ENCODE assay signal across 1 cellular context in the genomic region with DNA sequence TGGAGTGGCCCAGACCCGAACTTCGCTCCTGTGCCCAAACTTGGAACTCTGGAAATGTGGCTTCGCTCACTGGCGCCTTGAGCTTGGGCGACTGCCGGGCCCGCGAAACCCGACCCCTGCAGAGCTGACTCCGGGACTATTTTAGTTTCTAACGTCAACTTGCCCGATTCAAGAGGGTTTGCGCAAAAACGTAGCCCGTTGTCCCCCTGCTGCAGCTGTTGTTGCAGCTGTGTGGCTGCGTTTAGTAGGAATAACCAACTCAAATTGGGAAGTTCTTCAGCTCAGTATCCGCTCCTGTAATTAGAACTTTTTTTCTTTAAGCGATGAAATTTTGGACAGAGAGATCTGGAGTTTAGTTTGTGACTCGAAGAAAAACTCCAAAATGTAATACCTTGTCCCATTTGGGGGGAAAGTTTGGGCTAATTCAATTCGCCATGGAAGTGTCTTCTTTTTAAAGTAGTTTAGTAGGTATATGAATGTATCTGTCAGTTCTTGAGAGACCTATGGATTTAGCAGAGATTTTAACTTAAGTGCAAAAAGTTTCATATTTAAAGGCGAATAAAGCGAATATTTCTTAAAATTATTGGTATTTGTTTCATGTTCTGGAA.
A peak's percentile ranks its signal among the peaks of the same experiment; 100 is the strongest.
TF ChIP-seq lines count a peak whose summit lies in the region.

No MANE protein-coding gene starts in this region.

TF ChIP-seq in K562, 482 proteins besides CTCF, POLR2A, EP300 and RAD21 (continued from another document and continues in another):
- no peak for TF ChIP-seq MAFG (tag; conservative IDR thresholded peaks at IDR 0.05)
- TF ChIP-seq, protein P1, sequence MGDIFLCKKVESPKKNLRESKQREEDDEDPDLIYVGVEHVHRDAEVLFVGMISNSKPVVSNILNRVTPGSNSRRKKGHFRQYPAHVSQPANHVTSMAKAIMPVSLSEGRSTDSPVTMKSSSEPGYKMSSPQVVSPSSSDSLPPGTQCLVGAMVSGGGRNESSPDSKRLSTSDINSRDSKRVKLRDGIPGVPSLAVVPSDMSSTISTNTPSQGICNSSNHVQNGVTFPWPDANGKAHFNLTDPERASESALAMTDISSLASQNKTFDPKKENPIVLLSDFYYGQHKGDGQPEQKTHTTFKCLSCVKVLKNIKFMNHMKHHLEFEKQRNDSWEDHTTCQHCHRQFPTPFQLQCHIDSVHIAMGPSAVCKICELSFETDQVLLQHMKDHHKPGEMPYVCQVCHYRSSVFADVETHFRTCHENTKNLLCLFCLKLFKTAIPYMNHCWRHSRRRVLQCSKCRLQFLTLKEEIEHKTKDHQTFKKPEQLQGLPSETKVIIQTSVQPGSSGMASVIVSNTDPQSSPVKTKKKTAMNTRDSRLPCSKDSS (IDR thresholded peaks at IDR 0.05; ENCODE audit: low read depth, partially characterized antibody), result no peak
- TF ChIP-seq, protein P2, sequence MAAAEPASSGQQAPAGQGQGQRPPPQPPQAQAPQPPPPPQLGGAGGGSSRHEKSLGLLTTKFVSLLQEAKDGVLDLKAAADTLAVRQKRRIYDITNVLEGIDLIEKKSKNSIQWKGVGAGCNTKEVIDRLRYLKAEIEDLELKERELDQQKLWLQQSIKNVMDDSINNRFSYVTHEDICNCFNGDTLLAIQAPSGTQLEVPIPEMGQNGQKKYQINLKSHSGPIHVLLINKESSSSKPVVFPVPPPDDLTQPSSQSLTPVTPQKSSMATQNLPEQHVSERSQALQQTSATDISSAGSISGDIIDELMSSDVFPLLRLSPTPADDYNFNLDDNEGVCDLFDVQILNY (CRISPR knock-in tag; IDR thresholded peaks at IDR 0.05), result 0 out of 2 replicates have a peak, but pooled peaks have one; percentile 42
- no peak for TF ChIP-seq RBM17 (IDR thresholded peaks at IDR 0.05; ENCODE audit: borderline replicate concordance, low read depth, low read length)
- TF ChIP-seq, protein P3, sequence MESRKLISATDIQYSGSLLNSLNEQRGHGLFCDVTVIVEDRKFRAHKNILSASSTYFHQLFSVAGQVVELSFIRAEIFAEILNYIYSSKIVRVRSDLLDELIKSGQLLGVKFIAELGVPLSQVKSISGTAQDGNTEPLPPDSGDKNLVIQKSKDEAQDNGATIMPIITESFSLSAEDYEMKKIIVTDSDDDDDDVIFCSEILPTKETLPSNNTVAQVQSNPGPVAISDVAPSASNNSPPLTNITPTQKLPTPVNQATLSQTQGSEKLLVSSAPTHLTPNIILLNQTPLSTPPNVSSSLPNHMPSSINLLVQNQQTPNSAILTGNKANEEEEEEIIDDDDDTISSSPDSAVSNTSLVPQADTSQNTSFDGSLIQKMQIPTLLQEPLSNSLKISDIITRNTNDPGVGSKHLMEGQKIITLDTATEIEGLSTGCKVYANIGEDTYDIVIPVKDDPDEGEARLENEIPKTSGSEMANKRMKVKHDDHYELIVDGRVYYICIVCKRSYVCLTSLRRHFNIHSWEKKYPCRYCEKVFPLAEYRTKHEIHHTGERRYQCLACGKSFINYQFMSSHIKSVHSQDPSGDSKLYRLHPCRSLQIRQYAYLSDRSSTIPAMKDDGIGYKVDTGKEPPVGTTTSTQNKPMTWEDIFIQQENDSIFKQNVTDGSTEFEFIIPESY (CRISPR knock-in tag; IDR thresholded peaks at IDR 0.05), result 0 out of 2 replicates have a peak, but pooled peaks have one; percentile 10
- TF ChIP-seq BRF1 (IDR thresholded peaks at IDR 0.05; ENCODE audit: borderline replicate concordance, extremely low read depth, insufficient read length), result no peak
- TF ChIP-seq ZNF253 (CRISPR knock-in tag; conservative IDR thresholded peaks at IDR 0.05), result no peak
- no peak for TF ChIP-seq SLC30A9 (CRISPR knock-in tag; IDR thresholded peaks at IDR 0.05)
- no peak for TF ChIP-seq NFE2L1 (tag; IDR thresholded peaks at IDR 0.05; ENCODE audit: borderline replicate concordance, low read depth)
- no peak for TF ChIP-seq CREM (IDR thresholded peaks at IDR 0.05; ENCODE audit: low read depth)
- TF ChIP-seq ATF7 (IDR thresholded peaks at IDR 0.05), result no peak
- TF ChIP-seq, protein P4, sequence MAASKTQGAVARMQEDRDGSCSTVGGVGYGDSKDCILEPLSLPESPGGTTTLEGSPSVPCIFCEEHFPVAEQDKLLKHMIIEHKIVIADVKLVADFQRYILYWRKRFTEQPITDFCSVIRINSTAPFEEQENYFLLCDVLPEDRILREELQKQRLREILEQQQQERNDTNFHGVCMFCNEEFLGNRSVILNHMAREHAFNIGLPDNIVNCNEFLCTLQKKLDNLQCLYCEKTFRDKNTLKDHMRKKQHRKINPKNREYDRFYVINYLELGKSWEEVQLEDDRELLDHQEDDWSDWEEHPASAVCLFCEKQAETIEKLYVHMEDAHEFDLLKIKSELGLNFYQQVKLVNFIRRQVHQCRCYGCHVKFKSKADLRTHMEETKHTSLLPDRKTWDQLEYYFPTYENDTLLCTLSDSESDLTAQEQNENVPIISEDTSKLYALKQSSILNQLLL (CRISPR knock-in tag; IDR thresholded peaks at IDR 0.05; ENCODE audit: borderline replicate concordance), result no peak
- TF ChIP-seq TAL1 (IDR thresholded peaks at IDR 0.05), result peak; percentile 8; the same call in 1 of the 2 replicates
- TF ChIP-seq, protein P5, sequence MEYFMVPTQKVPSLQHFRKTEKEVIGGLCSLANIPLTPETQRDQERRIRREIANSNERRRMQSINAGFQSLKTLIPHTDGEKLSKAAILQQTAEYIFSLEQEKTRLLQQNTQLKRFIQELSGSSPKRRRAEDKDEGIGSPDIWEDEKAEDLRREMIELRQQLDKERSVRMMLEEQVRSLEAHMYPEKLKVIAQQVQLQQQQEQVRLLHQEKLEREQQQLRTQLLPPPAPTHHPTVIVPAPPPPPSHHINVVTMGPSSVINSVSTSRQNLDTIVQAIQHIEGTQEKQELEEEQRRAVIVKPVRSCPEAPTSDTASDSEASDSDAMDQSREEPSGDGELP (CRISPR knock-in tag; IDR thresholded peaks at IDR 0.05; ENCODE audit: borderline replicate concordance), result no peak; the same call in 1 of the 2 replicates
- TF ChIP-seq DPF2 (IDR thresholded peaks at IDR 0.05), result no peak
- no peak for TF ChIP-seq PHTF2 (CRISPR knock-in tag; IDR thresholded peaks at IDR 0.05)
- no peak for TF ChIP-seq TFAM (CRISPR knock-in tag; conservative IDR thresholded peaks at IDR 0.05)
- TF ChIP-seq CHCHD3 (CRISPR knock-in tag; IDR thresholded peaks at IDR 0.05), result no peak
- TF ChIP-seq ZFX (CRISPR knock-in tag; IDR thresholded peaks at IDR 0.05), result no peak
- TF ChIP-seq KHSRP (IDR thresholded peaks at IDR 0.05), result no peak
- peak; percentile 10 for TF ChIP-seq ZEB2 (IDR thresholded peaks at IDR 0.05)
- TF ChIP-seq, protein P6, sequence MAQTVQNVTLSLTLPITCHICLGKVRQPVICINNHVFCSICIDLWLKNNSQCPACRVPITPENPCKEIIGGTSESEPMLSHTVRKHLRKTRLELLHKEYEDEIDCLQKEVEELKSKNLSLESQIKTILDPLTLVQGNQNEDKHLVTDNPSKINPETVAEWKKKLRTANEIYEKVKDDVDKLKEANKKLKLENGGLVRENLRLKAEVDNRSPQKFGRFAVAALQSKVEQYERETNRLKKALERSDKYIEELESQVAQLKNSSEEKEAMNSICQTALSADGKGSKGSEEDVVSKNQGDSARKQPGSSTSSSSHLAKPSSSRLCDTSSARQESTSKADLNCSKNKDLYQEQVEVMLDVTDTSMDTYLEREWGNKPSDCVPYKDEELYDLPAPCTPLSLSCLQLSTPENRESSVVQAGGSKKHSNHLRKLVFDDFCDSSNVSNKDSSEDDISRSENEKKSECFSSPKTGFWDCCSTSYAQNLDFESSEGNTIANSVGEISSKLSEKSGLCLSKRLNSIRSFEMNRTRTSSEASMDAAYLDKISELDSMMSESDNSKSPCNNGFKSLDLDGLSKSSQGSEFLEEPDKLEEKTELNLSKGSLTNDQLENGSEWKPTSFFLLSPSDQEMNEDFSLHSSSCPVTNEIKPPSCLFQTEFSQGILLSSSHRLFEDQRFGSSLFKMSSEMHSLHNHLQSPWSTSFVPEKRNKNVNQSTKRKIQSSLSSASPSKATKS (CRISPR knock-in tag; IDR thresholded peaks at IDR 0.05), result no peak
- TF ChIP-seq NCOA2 (IDR thresholded peaks at IDR 0.05; ENCODE audit: partially characterized antibody in 2 of 2), result no peak
- TF ChIP-seq FOXM1 (IDR thresholded peaks at IDR 0.05; ENCODE audit: low read depth), result no peak
- no peak for TF ChIP-seq FOXM1 (CRISPR knock-in tag; IDR thresholded peaks at IDR 0.05; ENCODE audit: low read depth)
- no peak for TF ChIP-seq MEF2D (tag; conservative IDR thresholded peaks at IDR 0.05; ENCODE audit: low read depth)
- TF ChIP-seq, protein P7, sequence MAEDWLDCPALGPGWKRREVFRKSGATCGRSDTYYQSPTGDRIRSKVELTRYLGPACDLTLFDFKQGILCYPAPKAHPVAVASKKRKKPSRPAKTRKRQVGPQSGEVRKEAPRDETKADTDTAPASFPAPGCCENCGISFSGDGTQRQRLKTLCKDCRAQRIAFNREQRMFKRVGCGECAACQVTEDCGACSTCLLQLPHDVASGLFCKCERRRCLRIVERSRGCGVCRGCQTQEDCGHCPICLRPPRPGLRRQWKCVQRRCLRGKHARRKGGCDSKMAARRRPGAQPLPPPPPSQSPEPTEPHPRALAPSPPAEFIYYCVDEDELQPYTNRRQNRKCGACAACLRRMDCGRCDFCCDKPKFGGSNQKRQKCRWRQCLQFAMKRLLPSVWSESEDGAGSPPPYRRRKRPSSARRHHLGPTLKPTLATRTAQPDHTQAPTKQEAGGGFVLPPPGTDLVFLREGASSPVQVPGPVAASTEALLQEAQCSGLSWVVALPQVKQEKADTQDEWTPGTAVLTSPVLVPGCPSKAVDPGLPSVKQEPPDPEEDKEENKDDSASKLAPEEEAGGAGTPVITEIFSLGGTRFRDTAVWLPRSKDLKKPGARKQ (CRISPR knock-in tag; IDR thresholded peaks at IDR 0.05), result no peak
- TF ChIP-seq HNRNPUL1 (IDR thresholded peaks at IDR 0.05; ENCODE audit: low read length), result no peak
- no peak for TF ChIP-seq PHF20 (IDR thresholded peaks at IDR 0.05; ENCODE audit: partially characterized antibody)
- 0 out of 2 replicates have a peak, but pooled peaks have one; percentile 4 for TF ChIP-seq NFXL1 (CRISPR knock-in tag; IDR thresholded peaks at IDR 0.05)
- no peak for TF ChIP-seq HLTF (IDR thresholded peaks at IDR 0.05)
- peak; percentile 40 for TF ChIP-seq SAP30 (IDR thresholded peaks at IDR 0.05; ENCODE audit: borderline replicate concordance, insufficient read depth, low read depth, low read length, poor library complexity, severe bottlenecking)
- no peak for TF ChIP-seq PML (IDR thresholded peaks at IDR 0.05; ENCODE audit: low read length)
- no peak for TF ChIP-seq STAT5A (IDR thresholded peaks at IDR 0.05; ENCODE audit: borderline replicate concordance, low read length)
- TF ChIP-seq CEBPG (CRISPR knock-in tag; IDR thresholded peaks at IDR 0.05), result no peak
- TF ChIP-seq CEBPG (tag; conservative IDR thresholded peaks at IDR 0.05 in 1 of 2, IDR thresholded peaks at IDR 0.05 in 1 of 2), result no peak
- TF ChIP-seq NR2C2 (CRISPR knock-in tag; IDR thresholded peaks at IDR 0.05), result 0 out of 2 replicates have a peak, but pooled peaks have one; percentile 25
- no peak for TF ChIP-seq NR2C2 (tag; IDR thresholded peaks at IDR 0.05)
- no peak; a peak in 1 of 4 replicates for TF ChIP-seq MAZ (CRISPR knock-in tag; conservative IDR thresholded peaks at IDR 0.05 in 1 of 2, IDR thresholded peaks at IDR 0.05 in 1 of 2)
- TF ChIP-seq, protein P8, sequence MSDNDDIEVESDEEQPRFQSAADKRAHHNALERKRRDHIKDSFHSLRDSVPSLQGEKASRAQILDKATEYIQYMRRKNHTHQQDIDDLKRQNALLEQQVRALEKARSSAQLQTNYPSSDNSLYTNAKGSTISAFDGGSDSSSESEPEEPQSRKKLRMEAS (CRISPR knock-in tag; IDR thresholded peaks at IDR 0.05), result no peak
- TF ChIP-seq, protein P9, sequence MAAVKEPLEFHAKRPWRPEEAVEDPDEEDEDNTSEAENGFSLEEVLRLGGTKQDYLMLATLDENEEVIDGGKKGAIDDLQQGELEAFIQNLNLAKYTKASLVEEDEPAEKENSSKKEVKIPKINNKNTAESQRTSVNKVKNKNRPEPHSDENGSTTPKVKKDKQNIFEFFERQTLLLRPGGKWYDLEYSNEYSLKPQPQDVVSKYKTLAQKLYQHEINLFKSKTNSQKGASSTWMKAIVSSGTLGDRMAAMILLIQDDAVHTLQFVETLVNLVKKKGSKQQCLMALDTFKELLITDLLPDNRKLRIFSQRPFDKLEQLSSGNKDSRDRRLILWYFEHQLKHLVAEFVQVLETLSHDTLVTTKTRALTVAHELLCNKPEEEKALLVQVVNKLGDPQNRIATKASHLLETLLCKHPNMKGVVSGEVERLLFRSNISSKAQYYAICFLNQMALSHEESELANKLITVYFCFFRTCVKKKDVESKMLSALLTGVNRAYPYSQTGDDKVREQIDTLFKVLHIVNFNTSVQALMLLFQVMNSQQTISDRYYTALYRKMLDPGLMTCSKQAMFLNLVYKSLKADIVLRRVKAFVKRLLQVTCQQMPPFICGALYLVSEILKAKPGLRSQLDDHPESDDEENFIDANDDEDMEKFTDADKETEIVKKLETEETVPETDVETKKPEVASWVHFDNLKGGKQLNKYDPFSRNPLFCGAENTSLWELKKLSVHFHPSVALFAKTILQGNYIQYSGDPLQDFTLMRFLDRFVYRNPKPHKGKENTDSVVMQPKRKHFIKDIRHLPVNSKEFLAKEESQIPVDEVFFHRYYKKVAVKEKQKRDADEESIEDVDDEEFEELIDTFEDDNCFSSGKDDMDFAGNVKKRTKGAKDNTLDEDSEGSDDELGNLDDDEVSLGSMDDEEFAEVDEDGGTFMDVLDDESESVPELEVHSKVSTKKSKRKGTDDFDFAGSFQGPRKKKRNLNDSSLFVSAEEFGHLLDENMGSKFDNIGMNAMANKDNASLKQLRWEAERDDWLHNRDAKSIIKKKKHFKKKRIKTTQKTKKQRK (IDR thresholded peaks at IDR 0.05; ENCODE audit: borderline replicate concordance, low read depth, low read length), result no peak
- no peak for TF ChIP-seq ATF1 (CRISPR knock-in tag; IDR thresholded peaks at IDR 0.05)
- TF ChIP-seq ATF1 (tag; IDR thresholded peaks at IDR 0.05), result no peak
- TF ChIP-seq LEF1 (IDR thresholded peaks at IDR 0.05), result peak; percentile 14; the same call in 1 of the 2 replicates
- no peak for TF ChIP-seq TAF7 (tag; IDR thresholded peaks at IDR 0.05)
- TF ChIP-seq MEF2A (IDR thresholded peaks at IDR 0.05; ENCODE audit: control insufficient read depth, low read depth, low read length), result 0 out of 2 replicates have a peak, but pooled peaks have one; percentile 27
